10 cellular contexts compared by ENCODE assay signal in genomic region chr3:14602804-14603644, GRCh38. TPM values are rescaled to one million over a fixed set of nuclear protein-coding genes. Genes with fewer than 3 reads are reported as not detected.
DNase-seq lines count a peak whose midpoint lies in the region; ATAC-seq and TF ChIP-seq lines count a peak whose summit lies in the region.
"Had no signal": no experiment of that assay in that cellular context is flagged by ENCODE, and none has a peak within 500 bp of the region (broad histone marks: within the 10 kb centered on the region; RNA-seq: fewer than 3 reads in every experiment).

No MANE protein-coding gene starts in this region.

- H3K27me3 ChIP-seq in HUES6 (ENCODE audit: control insufficient read depth, insufficient read depth, low read length): peaks cover 39% of the 10 kb centered on the region
- H3K27me3 ChIP-seq in foreskin keratinocyte: peaks cover 41% of the 10 kb centered on the region
- peaks cover 78% of the 10 kb centered on the region for H3K27me3 ChIP-seq in neural progenitor cell
- H3K27me3 ChIP-seq in CD8-positive, alpha-beta T cell (ENCODE audit: insufficient read depth, low read length): peaks cover 16% of the 10 kb centered on the region

- H3K27ac ChIP-seq in HUES6 (ENCODE audit: low read depth, low read length) (no peak overlapping the region), foreskin keratinocyte (no peak overlapping the region), neural progenitor cell (no peak overlapping the region)
- no peak overlapping the region for H3K27ac ChIP-seq in CD8-positive, alpha-beta T cell (ENCODE audit: low read depth, low read length)

- POLR2A ChIA-PET in CD8-positive, alpha-beta T cell (lab: Charles Lee): interaction anchor here (0.6 kb wide), 1 partner anchor 38 kb away, joined by 4 read pairs; no protein-coding TSS in a partner anchor

- peaks cover 45% of the 10 kb centered on the region for H3K27me3 Mint-ChIP-seq in neural progenitor cell (ENCODE audit: insufficient read depth, low read depth)
- peaks cover 72% of the 10 kb centered on the region for H3K27me3 Mint-ChIP-seq in CD8-positive, alpha-beta T cell (ENCODE audit: low read depth)

- no peaks in the 10 kb centered on the region for H3K36me3 ChIP-seq in HUES6 (ENCODE audit: control insufficient read depth, insufficient read depth, low read length)
- H3K36me3 ChIP-seq in neural progenitor cell: no peaks in the 10 kb centered on the region
- no peaks in the 10 kb centered on the region for H3K36me3 ChIP-seq in CD8-positive, alpha-beta T cell (ENCODE audit: insufficient read depth, low read length)

- ATAC-seq in foreskin keratinocyte (peak; percentile 13), GM21529 (IDR thresholded peaks at IDR 0.05; ENCODE audit: unreplicated experiment) (no peak)
- no peak for ATAC-seq in CD8-positive, alpha-beta T cell

- H4K20me1 ChIP-seq in neural progenitor cell (ENCODE audit: low read depth): peaks cover 20% of the 10 kb centered on the region

- peak overlapping the region; percentile 75 for H3K4me3 Mint-ChIP-seq in neural progenitor cell
- no peak overlapping the region for H3K4me3 Mint-ChIP-seq in CD8-positive, alpha-beta T cell
- H3K4me3 Mint-ChIP-seq: activated naive CD8-positive, alpha-beta T cell treated with anti-CD3 and anti-CD28 coated beads for 36 hours had no signal

- peaks cover 3% of the 10 kb centered on the region for H3F3A ChIP-seq in neural progenitor cell (ENCODE audit: low read depth)

- intact Hi-C loops in CD8-positive, alpha-beta T cell (cut with DNase I, micrococcal nuclease): no loop called here

- no peak for TF ChIP-seq CTCF in foreskin keratinocyte (conservative IDR thresholded peaks at IDR 0.05)
- no peak for TF ChIP-seq CTCF in neural progenitor cell (IDR thresholded peaks at IDR 0.05)
- TF ChIP-seq CTCF in CD8-positive, alpha-beta T cell (IDR thresholded peaks at IDR 0.05): no peak
- no peak for TF ChIP-seq CTCF in GM20000 (IDR thresholded peaks at IDR 0.05; ENCODE audit: extremely low read depth, missing control alignments)

- peak overlapping the region; percentile 89 for H2AFZ ChIP-seq in neural progenitor cell (replicated peaks)

- peaks cover 50% of the 10 kb centered on the region for H3K4me1 Mint-ChIP-seq in neural progenitor cell
- H3K4me1 Mint-ChIP-seq in CD8-positive, alpha-beta T cell (ENCODE audit: low read depth): peaks cover 9% of the 10 kb centered on the region

- H3K9me3 ChIP-seq in HUES6 (ENCODE audit: control insufficient read depth, insufficient read depth, low read depth, low read length) (no peaks in the 10 kb centered on the region), neural progenitor cell (ENCODE audit: low read depth) (no peaks in the 10 kb centered on the region)
- H3K9me3 ChIP-seq in CD8-positive, alpha-beta T cell (ENCODE audit: low read length): no peaks in the 10 kb centered on the region

- H3K79me2 ChIP-seq in neural progenitor cell (ENCODE audit: low read depth): no peaks in the 10 kb centered on the region

- CTCF ChIA-PET in CD8-positive, alpha-beta T cell (lab: Charles Lee): no interaction called here

- no peaks in the 10 kb centered on the region for H3K36me3 Mint-ChIP-seq in neural progenitor cell
- no peaks in the 10 kb centered on the region for H3K36me3 Mint-ChIP-seq in CD8-positive, alpha-beta T cell

- peaks cover 29% of the 10 kb centered on the region for H3K4me1 ChIP-seq in HUES6 (ENCODE audit: control insufficient read depth, insufficient read depth, low read length)
- peaks cover 18% of the 10 kb centered on the region for H3K4me1 ChIP-seq in foreskin keratinocyte
- no peaks in the 10 kb centered on the region for H3K4me1 ChIP-seq in neural progenitor cell
- H3K4me1 ChIP-seq in CD8-positive, alpha-beta T cell (ENCODE audit: insufficient read depth, low read length): no peaks in the 10 kb centered on the region

- DNase-seq in AG08396 (ENCODE audit: low spot score): peak; percentile 46
- no peak for DNase-seq in foreskin keratinocyte
- peak; percentile 80 for DNase-seq in neural progenitor cell (ENCODE audit: low spot score)
- DNase-seq in globus pallidus (ENCODE audit: low spot score): no peak
- DNase-seq in CD8-positive, alpha-beta T cell: no peak
- DNase-seq in GM20000 (ENCODE audit: low spot score): no peak
- DNase-seq: activated naive CD8-positive, alpha-beta T cell treated with anti-CD3 and anti-CD28 coated beads for 36 hours; NCI-H2171 had no signal

- peak overlapping the region; percentile 99 for H3K4me2 ChIP-seq in neural progenitor cell

- H3K27ac Mint-ChIP-seq in neural progenitor cell: peak overlapping the region; percentile 1
- H3K27ac Mint-ChIP-seq in CD8-positive, alpha-beta T cell: no peak overlapping the region
- H3K27ac Mint-ChIP-seq: activated naive CD8-positive, alpha-beta T cell treated with anti-CD3 and anti-CD28 coated beads for 36 hours had no signal

- H3K9ac ChIP-seq in HUES6 (ENCODE audit: low read length) (no peak overlapping the region), neural progenitor cell (no peak overlapping the region)

- H3K4me3 ChIP-seq in HUES6 (ENCODE audit: low read depth, low read length): peak overlapping the region; percentile 62
- H3K4me3 ChIP-seq in neural progenitor cell: peak overlapping the region; percentile 56
- H3K4me3 ChIP-seq in CD8-positive, alpha-beta T cell (ENCODE audit: low read depth, low read length): no peak overlapping the region

- peaks cover 3% of the 10 kb centered on the region for H3K9me3 Mint-ChIP-seq in neural progenitor cell
- H3K9me3 Mint-ChIP-seq in CD8-positive, alpha-beta T cell: peaks cover 10% of the 10 kb centered on the region

RNA-seq across cellular contexts. Expression of gene CCDC174, which starts 48.5 kb away (rescaled TPM):
- total RNA-seq in foreskin keratinocyte (12.3 and 13.0 TPM in 2 replicates), neural progenitor cell (ENCODE audit: low replicate concordance) (13.0 and 15.6 TPM in 2 replicates)
- 14.4 and 14.9 TPM in 2 replicates for polyA plus RNA-seq in foreskin keratinocyte
- 10 to 100 TPM; 48.8 to 50.9 TPM for total RNA-seq in CD8-positive, alpha-beta T cell

Comparison
In these comparisons a context has a peak if more than half of its experiments do, and no peak if none do; other contexts are left out.
1. DNase-seq: peak in AG08396 (single experiment) and neural progenitor cell (single experiment); none in foreskin keratinocyte (0 of 2), globus pallidus (single experiment), CD8-positive, alpha-beta T cell (0 of 7) and GM20000 (single experiment).